ENCODE assay signal across 28 cellular contexts in genomic region chr14:76304536-76305473, GRCh38.
"Had no signal": no experiment of that assay in that cellular context is flagged by ENCODE, and none has a peak within 500 bp of the region (broad histone marks: within the 10 kb centered on the region; RNA-seq: fewer than 3 reads in every experiment).

No MANE protein-coding gene starts in this region.

- H3K4me1 Mint-ChIP-seq: activated CD4-positive, alpha-beta memory T cell treated with anti-CD3 and anti-CD28 coated beads, Interleukin-2, amount 10 ng/mL, durations not matched to agents 7 days and 5 days; activated CD4-positive, alpha-beta T cell treated with anti-CD3 and anti-CD28 coated beads, Interleukin-2, amount 10 ng/mL, durations not matched to agents 24 days and 14 days; activated naive CD4-positive, alpha-beta T cell treated with anti-CD3 and anti-CD28 coated beads, Interleukin-2, amount 50 U/mL, for 24 hours; activated naive CD8-positive, alpha-beta T cell treated with anti-CD3 and anti-CD28 coated beads, Interleukin-2, amount 50 U/mL, for 24 hours; central memory CD8-positive, alpha-beta T cell; naive thymus-derived CD8-positive, alpha-beta T cell; stimulated activated memory B cell treated with anti-CD40 and anti-IgM and Interleukin-4, amounts not matched to agents 10 μg/mL and 1 μg/mL and 100 μg/mL, for 72 hours; stimulated activated naive CD8-positive, alpha-beta T cell treated with anti-CD3 and anti-CD28 coated beads, Interleukin-15, amount 100 ng/mL, for 72 hours had no signal

- H3K4me3 ChIP-seq: breast epithelium, skin epidermis, upper lobe of left lung had no signal

- H3K9me3 Mint-ChIP-seq: activated CD4-positive, alpha-beta memory T cell treated with anti-CD3 and anti-CD28 coated beads, Interleukin-2, amount 10 ng/mL, durations not matched to agents 7 days and 5 days; activated CD4-positive, alpha-beta T cell treated with anti-CD3 and anti-CD28 coated beads, Interleukin-2, amount 10 ng/mL, durations not matched to agents 24 days and 14 days; activated naive CD4-positive, alpha-beta T cell treated with anti-CD3 and anti-CD28 coated beads, Interleukin-2, amount 50 U/mL, for 24 hours; activated naive CD8-positive, alpha-beta T cell treated with anti-CD3 and anti-CD28 coated beads, Interleukin-2, amount 50 U/mL, for 24 hours; activated T-helper 2 cell treated with anti-CD3 and anti-CD28 coated beads, Interferon-gamma antibody, Interleukin-2, Interleukin-4, amounts not matched to agents 10 μg/mL and 5 μg/mL and 100 μg/mL, durations not matched to agents 14 hours and 24 hours and 36 hours; central memory CD8-positive, alpha-beta T cell; dendritic cell treated with granulocyte-macrophage colony-stimulating factor and Interleukin-4, amounts not matched to agents 40 ng/mL and 50 ng/mL, for 4 days; naive thymus-derived CD8-positive, alpha-beta T cell; neural crest cell; stimulated activated memory B cell treated with anti-CD40 and anti-IgM and Interleukin-4, amounts not matched to agents 10 μg/mL and 1 μg/mL and 100 μg/mL, for 72 hours; stimulated activated naive CD8-positive, alpha-beta T cell treated with anti-CD3 and anti-CD28 coated beads, Interleukin-15, amount 100 ng/mL, for 72 hours; T-helper 1 cell treated with Interleukin-12 subunit alpha and Interleukin-12 subunit beta and Interleukin-4 antibody, amounts not matched to agents 30 μg/mL and 1 μg/mL, for 36 hours had no signal

- DNase-seq: activated CD4-positive, alpha-beta memory T cell treated with anti-CD3 and anti-CD28 coated beads, Interleukin-2, amount 10 ng/mL, durations not matched to agents 7 days and 5 days; activated CD4-positive, alpha-beta T cell treated with anti-CD3 and anti-CD28 coated beads, Interleukin-2, amount 10 ng/mL, durations not matched to agents 24 days and 14 days; activated CD4-positive, CD25-positive, alpha-beta regulatory T cell treated with anti-CD3 and anti-CD28 coated beads, Interleukin-2, amount 50 U/mL, for 72 hours; activated naive CD8-positive, alpha-beta T cell treated with anti-CD3 and anti-CD28 coated beads, Interleukin-2, amount 50 U/mL, for 24 hours; activated T-cell treated with anti-CD3 and anti-CD28 coated beads, Interleukin-2, amount 50 U/mL, for 48 hours; amygdala; effector CD4-positive, alpha-beta T cell; naive thymus-derived CD8-positive, alpha-beta T cell; occipital lobe; posterior cingulate gyrus; stimulated activated CD4-positive, alpha-beta T cell treated with anti-CD3 and anti-CD28 coated beads, Interleukin-4, amount 100 ng/mL, for 24 hours; stimulated activated naive CD8-positive, alpha-beta T cell treated with anti-CD3 and anti-CD28 coated beads, Interleukin-15, amount 100 ng/mL, for 72 hours; substantia nigra; T1000; upper lobe of left lung had no signal

- ATAC-seq: activated naive CD8-positive, alpha-beta T cell treated with anti-CD3 and anti-CD28 coated beads, Interleukin-2, amount 50 U/mL, for 24 hours; naive thymus-derived CD8-positive, alpha-beta T cell; sciatic nerve; stimulated activated memory B cell treated with anti-CD40 and anti-IgM and Interleukin-4, amounts not matched to agents 10 μg/mL and 1 μg/mL and 100 μg/mL, for 72 hours; stimulated activated naive CD8-positive, alpha-beta T cell treated with anti-CD3 and anti-CD28 coated beads, Interleukin-15, amount 100 ng/mL, for 72 hours had no signal

- H3K36me3 Mint-ChIP-seq: activated naive CD4-positive, alpha-beta T cell treated with anti-CD3 and anti-CD28 coated beads, Interleukin-2, amount 50 U/mL, for 24 hours; mesothelial cell of epicardium; naive thymus-derived CD8-positive, alpha-beta T cell; stimulated activated memory B cell treated with anti-CD40 and anti-IgM and Interleukin-4, amounts not matched to agents 10 μg/mL and 1 μg/mL and 100 μg/mL, for 72 hours had no signal

- H3K27ac Mint-ChIP-seq: activated CD4-positive, alpha-beta memory T cell treated with anti-CD3 and anti-CD28 coated beads, Interleukin-2, amount 10 ng/mL, durations not matched to agents 7 days and 5 days; activated CD4-positive, alpha-beta T cell treated with anti-CD3 and anti-CD28 coated beads, Interleukin-2, amount 10 ng/mL, durations not matched to agents 24 days and 14 days; activated naive CD4-positive, alpha-beta T cell treated with anti-CD3 and anti-CD28 coated beads, Interleukin-2, amount 50 U/mL, for 24 hours; activated naive CD8-positive, alpha-beta T cell treated with anti-CD3 and anti-CD28 coated beads, Interleukin-2, amount 50 U/mL, for 24 hours; activated T-helper 2 cell treated with anti-CD3 and anti-CD28 coated beads, Interferon-gamma antibody, Interleukin-2, Interleukin-4, amounts not matched to agents 10 μg/mL and 5 μg/mL and 100 μg/mL, durations not matched to agents 14 hours and 24 hours and 36 hours; dendritic cell treated with granulocyte-macrophage colony-stimulating factor and Interleukin-4, amounts not matched to agents 40 ng/mL and 50 ng/mL, for 4 days; mesothelial cell of epicardium; naive thymus-derived CD8-positive, alpha-beta T cell; stimulated activated memory B cell treated with anti-CD40 and anti-IgM and Interleukin-4, amounts not matched to agents 10 μg/mL and 1 μg/mL and 100 μg/mL, for 72 hours; stimulated activated naive CD8-positive, alpha-beta T cell treated with anti-CD3 and anti-CD28 coated beads, Interleukin-15, amount 100 ng/mL, for 72 hours; T-helper 1 cell treated with Interleukin-12 subunit alpha and Interleukin-12 subunit beta and Interleukin-4 antibody, amounts not matched to agents 30 μg/mL and 1 μg/mL, for 36 hours had no signal

- H3K4me3 Mint-ChIP-seq: activated CD4-positive, alpha-beta memory T cell treated with anti-CD3 and anti-CD28 coated beads, Interleukin-2, amount 10 ng/mL, durations not matched to agents 7 days and 5 days; activated CD4-positive, alpha-beta T cell treated with anti-CD3 and anti-CD28 coated beads, Interleukin-2, amount 10 ng/mL, durations not matched to agents 24 days and 14 days; activated naive CD4-positive, alpha-beta T cell treated with anti-CD3 and anti-CD28 coated beads, Interleukin-2, amount 50 U/mL, for 24 hours; activated naive CD8-positive, alpha-beta T cell treated with anti-CD3 and anti-CD28 coated beads, Interleukin-2, amount 50 U/mL, for 24 hours; central memory CD8-positive, alpha-beta T cell; dendritic cell treated with granulocyte-macrophage colony-stimulating factor and Interleukin-4, amounts not matched to agents 40 ng/mL and 50 ng/mL, for 4 days; mesothelial cell of epicardium; naive thymus-derived CD8-positive, alpha-beta T cell; neural crest cell; stimulated activated memory B cell treated with anti-CD40 and anti-IgM and Interleukin-4, amounts not matched to agents 10 μg/mL and 1 μg/mL and 100 μg/mL, for 72 hours; stimulated activated naive CD8-positive, alpha-beta T cell treated with anti-CD3 and anti-CD28 coated beads, Interleukin-15, amount 100 ng/mL, for 72 hours; T-helper 1 cell treated with Interleukin-12 subunit alpha and Interleukin-12 subunit beta and Interleukin-4 antibody, amounts not matched to agents 30 μg/mL and 1 μg/mL, for 36 hours had no signal

- H3K27me3 ChIP-seq: breast epithelium, upper lobe of left lung had no signal

- FAIRE-seq: endometrium, frontal cortex had no signal

- H3K36me3 ChIP-seq: breast epithelium, upper lobe of left lung had no signal
